1 cellular context compared by ENCODE assay signal in genomic region chr6:8086755-8087306, GRCh38.
TF ChIP-seq lines count a peak whose summit lies in the region.

No MANE protein-coding gene starts in this region.

TF ChIP-seq in H1, 55 proteins besides CTCF, POLR2A, EP300 and RAD21:
- TF ChIP-seq MAX (IDR thresholded peaks at IDR 0.05) (0 out of 2 replicates have a peak, but pooled peaks have one; percentile 16), BRCA1 (IDR thresholded peaks at IDR 0.05; ENCODE audit: low read depth, low read length) (no peak)
